23 cellular contexts compared by ENCODE assay signal in genomic region chr2:44537264-44537663, GRCh38.
"Had no signal": no experiment of that assay in that cellular context is flagged by ENCODE, and none has a peak within 500 bp of the region (broad histone marks: within the 10 kb centered on the region; RNA-seq: fewer than 3 reads in every experiment).

No MANE protein-coding gene starts in this region.

- ATAC-seq: activated CD4-positive, alpha-beta T cell treated with anti-CD3 and anti-CD28 coated beads for 36 hours; activated naive CD8-positive, alpha-beta T cell treated with anti-CD3 and anti-CD28 coated beads, Interleukin-2, amount 50 U/mL, for 24 hours; activated T-helper 17 cell treated with anti-CD3 and anti-CD28 coated beads, Interleukin-2, amount 50 U/mL, for 72 hours; heart right ventricle; left ventricle myocardium superior; natural killer cell; psoas muscle; right cardiac atrium; WTC11 had no signal

- H3K9me3 ChIP-seq: ovary, psoas muscle, stomach, vagina had no signal

- H3K36me3 ChIP-seq: brain microvascular endothelial cell, heart right ventricle, ovary, stomach, vagina had no signal

- H3K36me3 Mint-ChIP-seq: natural killer cell, WTC11 had no signal

- H3K27me3 ChIP-seq: brain microvascular endothelial cell, heart right ventricle, ovary, stomach, vagina had no signal

- DNase-seq: activated CD4-positive, alpha-beta T cell treated with anti-CD3 and anti-CD28 coated beads for 36 hours; activated CD4-positive, alpha-beta T cell treated with anti-CD3 and anti-CD28 coated beads, Interleukin-2, amount 50 U/mL, for 48 hours; activated naive CD4-positive, alpha-beta T cell treated with anti-CD3 and anti-CD28 coated beads for 36 hours; activated naive CD8-positive, alpha-beta T cell treated with anti-CD3 and anti-CD28 coated beads, Interleukin-2, amount 50 U/mL, for 24 hours; activated T-cell treated with anti-CD3 and anti-CD28 coated beads for 4 hours; aorta; brain microvascular endothelial cell; cortex of kidney; heart right ventricle; kidney glomerular epithelial cell; left ventricle myocardium superior; mesendoderm; natural killer cell; ovary; psoas muscle; right cardiac atrium; stimulated activated CD4-positive, alpha-beta T cell treated with anti-CD3 and anti-CD28 coated beads, Interleukin-2, amount 100 ng/mL, for 24 hours; stomach; trophoblast cell had no signal

- H3K9me3 Mint-ChIP-seq: activated naive CD4-positive, alpha-beta T cell treated with anti-CD3 and anti-CD28 coated beads for 36 hours; activated T-helper 17 cell treated with anti-CD3 and anti-CD28 coated beads, Interleukin-2, amount 50 U/mL, for 72 hours had no signal

- H3K4me1 Mint-ChIP-seq: activated CD4-positive, alpha-beta T cell treated with anti-CD3 and anti-CD28 coated beads for 36 hours; activated naive CD8-positive, alpha-beta T cell treated with anti-CD3 and anti-CD28 coated beads, Interleukin-2, amount 50 U/mL, for 24 hours; activated T-helper 17 cell treated with anti-CD3 and anti-CD28 coated beads, Interleukin-2, amount 50 U/mL, for 72 hours had no signal

- H3K27ac Mint-ChIP-seq: activated CD4-positive, alpha-beta T cell treated with anti-CD3 and anti-CD28 coated beads for 36 hours; activated naive CD4-positive, alpha-beta T cell treated with anti-CD3 and anti-CD28 coated beads for 36 hours; activated naive CD8-positive, alpha-beta T cell treated with anti-CD3 and anti-CD28 coated beads, Interleukin-2, amount 50 U/mL, for 24 hours; activated T-helper 17 cell treated with anti-CD3 and anti-CD28 coated beads, Interleukin-2, amount 50 U/mL, for 72 hours; natural killer cell had no signal

- H3K4me3 Mint-ChIP-seq: activated CD4-positive, alpha-beta T cell treated with anti-CD3 and anti-CD28 coated beads for 36 hours; activated naive CD4-positive, alpha-beta T cell treated with anti-CD3 and anti-CD28 coated beads for 36 hours; activated naive CD8-positive, alpha-beta T cell treated with anti-CD3 and anti-CD28 coated beads, Interleukin-2, amount 50 U/mL, for 24 hours; activated T-helper 17 cell treated with anti-CD3 and anti-CD28 coated beads, Interleukin-2, amount 50 U/mL, for 72 hours; natural killer cell; WTC11 had no signal

- H3K27me3 Mint-ChIP-seq: activated CD4-positive, alpha-beta T cell treated with anti-CD3 and anti-CD28 coated beads for 36 hours; activated naive CD8-positive, alpha-beta T cell treated with anti-CD3 and anti-CD28 coated beads, Interleukin-2, amount 50 U/mL, for 24 hours; activated T-helper 17 cell treated with anti-CD3 and anti-CD28 coated beads, Interleukin-2, amount 50 U/mL, for 72 hours had no signal

- H3K4me1 ChIP-seq: heart right ventricle, psoas muscle, stomach, vagina had no signal

- FAIRE-seq: endometrium had no signal

- H3K4me3 ChIP-seq: heart right ventricle, ovary, psoas muscle, stomach, vagina had no signal
